8 cellular contexts compared by ENCODE assay signal in the genomic region with DNA sequence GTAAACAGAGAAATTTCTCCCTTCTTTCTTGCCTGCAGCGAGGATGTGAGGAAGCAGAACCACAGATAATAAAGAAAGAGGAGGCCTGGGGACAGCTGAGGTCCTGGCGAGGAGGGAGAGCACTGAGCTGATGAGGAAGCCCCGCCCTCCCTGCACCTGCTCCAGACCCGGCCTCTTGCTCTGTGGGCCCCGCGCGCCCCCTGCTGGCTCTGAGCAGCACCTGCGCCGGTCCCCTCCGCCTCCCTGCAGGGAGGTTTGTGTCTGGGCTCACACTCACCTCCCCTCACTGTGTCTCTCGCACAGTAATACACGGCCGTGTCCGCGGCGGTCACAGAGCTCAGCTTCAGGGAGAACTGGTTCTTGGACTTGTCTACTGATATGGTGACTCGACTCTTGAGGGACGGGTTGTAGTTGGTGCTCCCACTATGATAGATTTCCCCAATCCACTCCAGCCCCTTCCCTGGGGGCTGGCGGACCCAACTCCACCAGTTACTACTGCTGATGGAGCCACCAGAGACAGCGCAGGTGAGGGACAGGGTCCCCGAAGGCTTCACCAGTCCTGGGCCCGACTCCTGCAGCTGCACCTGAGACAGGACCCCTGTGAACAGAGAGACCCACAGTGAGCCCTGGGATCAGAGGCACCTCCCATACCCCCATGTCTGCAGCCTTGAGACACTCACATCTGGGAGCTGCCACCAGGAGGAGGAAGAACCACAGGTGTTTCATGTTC.
DNase-seq lines count a peak whose midpoint lies in the region; ATAC-seq, FAIRE-seq and TF ChIP-seq lines count a peak whose summit lies in the region.
"Not testable (repeated sequence)": the region's sequence is repeated elsewhere in the genome, so short reads cannot be mapped to it uniquely, and the experiment has no call there.

No MANE protein-coding gene starts in this region.

- peak; percentile 38 for TF ChIP-seq CTCF in D721Med (IDR thresholded peaks at IDR 0.05; ENCODE audit: insufficient read depth, missing control alignments)

- H3K4me1 Mint-ChIP-seq in activated T-cell treated with anti-CD3 and anti-CD28 coated beads, Interleukin-2, amount 50 U/mL, for 24 hours (ENCODE audit: low read depth): peaks cover 86% of the 10 kb centered on the region
- H3K4me1 Mint-ChIP-seq in stimulated activated naive CD8-positive, alpha-beta T cell treated with anti-CD3 and anti-CD28 coated beads, Interleukin-15, amount 100 ng/mL, for 72 hours: peaks cover 93% of the 10 kb centered on the region

- H3K36me3 ChIP-seq in effector memory CD4-positive, alpha-beta T cell (ENCODE audit: control insufficient read depth, insufficient read depth, low read length); small intestine (ENCODE audit: control insufficient read depth in 2 of 2, insufficient read depth in 2 of 2, low read length in 2 of 2): not testable (repeated sequence)

- H3K36me3 Mint-ChIP-seq in activated T-cell treated with anti-CD3 and anti-CD28 coated beads, Interleukin-2, amount 50 U/mL, for 24 hours (ENCODE audit: low read depth): peaks cover 11% of the 10 kb centered on the region

- H3K4me3 ChIP-seq in effector memory CD4-positive, alpha-beta T cell (ENCODE audit: insufficient read depth, low read depth, low read length, poor library complexity, severe bottlenecking); small intestine (ENCODE audit: low read depth in 1 of 2, low read length in 2 of 2): not testable (repeated sequence)

- H3K4me1 ChIP-seq in effector memory CD4-positive, alpha-beta T cell (ENCODE audit: control insufficient read depth, insufficient read depth, low read length, poor library complexity, severe bottlenecking); small intestine (ENCODE audit: control insufficient read depth in 2 of 2, insufficient read depth in 1 of 2, low read depth in 1 of 2, low read length in 1 of 2): not testable (repeated sequence)

- not testable (repeated sequence) for H3K27me3 ChIP-seq in effector memory CD4-positive, alpha-beta T cell (replicated peaks; ENCODE audit: control insufficient read depth, insufficient read depth, low read length, poor library complexity, severe bottlenecking); small intestine (ENCODE audit: control insufficient read depth in 2 of 2, insufficient read depth in 2 of 2, low read length in 2 of 2)

- H3K27ac Mint-ChIP-seq in activated T-cell treated with anti-CD3 and anti-CD28 coated beads, Interleukin-2, amount 50 U/mL, for 24 hours: peak overlapping the region; percentile 99
- peak overlapping the region in 1 of 2 donors; percentile 98 for H3K27ac Mint-ChIP-seq in stimulated activated naive CD8-positive, alpha-beta T cell treated with anti-CD3 and anti-CD28 coated beads, Interleukin-15, amount 100 ng/mL, for 72 hours

- not testable (repeated sequence) for H3K9me3 Mint-ChIP-seq in activated T-cell treated with anti-CD3 and anti-CD28 coated beads, Interleukin-2, amount 50 U/mL, for 24 hours; stimulated activated naive CD8-positive, alpha-beta T cell treated with anti-CD3 and anti-CD28 coated beads, Interleukin-15, amount 100 ng/mL, for 72 hours

- H3K4me3 Mint-ChIP-seq in activated T-cell treated with anti-CD3 and anti-CD28 coated beads, Interleukin-2, amount 50 U/mL, for 24 hours: peak overlapping the region; percentile 68
- H3K4me3 Mint-ChIP-seq in stimulated activated naive CD8-positive, alpha-beta T cell treated with anti-CD3 and anti-CD28 coated beads, Interleukin-15, amount 100 ng/mL, for 72 hours: peak overlapping the region; percentile 58 to 73

- H3K27ac ChIP-seq in effector memory CD4-positive, alpha-beta T cell (ENCODE audit: insufficient read depth, low read length, poor library complexity, severe bottlenecking); small intestine (ENCODE audit: low read depth in 1 of 2, low read length in 1 of 2): not testable (repeated sequence)

- 24 to 39% (median 30%) methylated on average over 15 to 22 of the region's 22 CpGs for WGBS in small intestine, 3 donors

- ATAC-seq in stimulated activated naive CD8-positive, alpha-beta T cell treated with anti-CD3 and anti-CD28 coated beads, Interleukin-15, amount 100 ng/mL, for 72 hours: not testable (repeated sequence)

- H3K27me3 Mint-ChIP-seq in activated T-cell treated with anti-CD3 and anti-CD28 coated beads, Interleukin-2, amount 50 U/mL, for 24 hours; stimulated activated naive CD8-positive, alpha-beta T cell treated with anti-CD3 and anti-CD28 coated beads, Interleukin-15, amount 100 ng/mL, for 72 hours: not testable (repeated sequence)

- not testable (repeated sequence) for FAIRE-seq in D721Med (lab: Jason Lieb, UNC); small intestine (lab: Jason Lieb, UNC)

- DNase-seq in D721Med (ENCODE audit: insufficient read length, low spot score): not testable (repeated sequence)
- DNase-seq in HuH-7 (ENCODE audit: low spot score) (peak; percentile 10), NCI-H345 (lab: John Stamatoyannopoulos, UW) (peak; percentile 28), T-helper 22 cell (ENCODE audit: low read depth) (peak; percentile 53), small intestine (peak; percentile 70)
- peak; percentile 93 for DNase-seq in activated T-cell treated with anti-CD3 and anti-CD28 coated beads, Interleukin-2, amount 50 U/mL, for 24 hours
- DNase-seq in effector memory CD4-positive, alpha-beta T cell: peak; percentile 46 to 71 (median 63)
- peak; percentile 75 to 93 for DNase-seq in stimulated activated naive CD8-positive, alpha-beta T cell treated with anti-CD3 and anti-CD28 coated beads, Interleukin-15, amount 100 ng/mL, for 72 hours

- H3K9me3 ChIP-seq in effector memory CD4-positive, alpha-beta T cell (ENCODE audit: control insufficient read depth, low read length); small intestine (ENCODE audit: control insufficient read depth, low read depth): not testable (repeated sequence)
